1 cellular context compared by ENCODE assay signal in genomic region chr10:101367569-101368453, GRCh38.
A peak's percentile ranks its signal among the peaks of the same experiment; 100 is the strongest.
TF ChIP-seq lines count a peak whose summit lies in the region.

No MANE protein-coding gene starts in this region.

TF ChIP-seq in endothelial cell of umbilical vein, 7 proteins besides CTCF, POLR2A, EP300 and RAD21 (continued from another document):
- peak; percentile 96 for TF ChIP-seq FOS (IDR thresholded peaks at IDR 0.05; ENCODE audit: borderline replicate concordance, insufficient read depth, low read length)
